8 cellular contexts compared by ENCODE assay signal in genomic region chr15:83011271-83012037, GRCh38. TPM values are rescaled to one million over a fixed set of nuclear protein-coding genes. Genes with fewer than 3 reads are reported as not detected.
DNase-seq lines count a peak whose midpoint lies in the region; ATAC-seq and TF ChIP-seq lines count a peak whose summit lies in the region.

C15orf40 (minus strand) TSS chr15:83011639; CDS start chr15:83011607, 32 bp downstream.

- H3K4me1 ChIP-seq in OCI-LY3 (ENCODE audit: low read length) (peaks cover 20% of the 10 kb centered on the region), mononuclear cell (ENCODE audit: insufficient read depth, low read length) (peaks cover 26% of the 10 kb centered on the region)

- DNase-seq in DMS153 (lab: John Stamatoyannopoulos, UW) (peak; percentile 54), HuH-7 (ENCODE audit: low spot score) (peak; percentile 95), activated T-cell treated with anti-CD3 and anti-CD28 coated beads for 24 hours (ENCODE audit: low read depth) (peak; percentile 82), epithelial cell of esophagus (ENCODE audit: low read depth) (peak; percentile 93)
- DNase-seq in stimulated activated CD8-positive, alpha-beta memory T cell treated with anti-CD3 and anti-CD28 coated beads, Interleukin-4, amount 100 ng/mL, for 1 hour (ENCODE audit: low read depth in 2 of 2, low spot score in 1 of 2), result peak; percentile 66 to 78

- H3K79me2 ChIP-seq in OCI-LY3 (ENCODE audit: low read length), result peaks cover 30% of the 10 kb centered on the region

- H3K27ac ChIP-seq in OCI-LY3 (ENCODE audit: low read length), result peak within 1 kb of the TSS; percentile 48

- TF ChIP-seq CTCF in OCI-LY3 (IDR thresholded peaks at IDR 0.05; ENCODE audit: low read depth, low read length) (peak; percentile 79), epithelial cell of esophagus (IDR thresholded peaks at IDR 0.05; ENCODE audit: insufficient read depth, low read depth, low read length, missing control alignments) (peak; percentile 35)

- H3K9ac ChIP-seq in OCI-LY3 (ENCODE audit: low read length), result peak within 1 kb of the TSS; percentile 88

- H3K27me3 ChIP-seq in OCI-LY3 (ENCODE audit: low read depth, low read length) (no peaks in the 10 kb centered on the region), mononuclear cell (ENCODE audit: insufficient read depth, low read length) (no peaks in the 10 kb centered on the region)

- H2AFZ ChIP-seq in OCI-LY3 (ENCODE audit: low read depth, low read length), result peak within 1 kb of the TSS; percentile 96

- H3K9me3 ChIP-seq in OCI-LY3 (ENCODE audit: insufficient read depth, low read length) (no peaks in the 10 kb centered on the region), mononuclear cell (ENCODE audit: low read depth, low read length) (no peaks in the 10 kb centered on the region)

- H4K20me1 ChIP-seq in OCI-LY3 (ENCODE audit: insufficient read depth, low read length), result peaks cover 4% of the 10 kb centered on the region; the same call in 1 of the 2 replicates

- ATAC-seq in GM21526 (IDR thresholded peaks at IDR 0.05; ENCODE audit: low FRiP score, unreplicated experiment), result peak; percentile 86

- H3K4me3 ChIP-seq in OCI-LY3 (ENCODE audit: low read length) (peak within 1 kb of the TSS; percentile 80), epithelial cell of esophagus (ENCODE audit: low read length) (peak within 1 kb of the TSS; percentile 99), mononuclear cell (ENCODE audit: low read length) (peak within 1 kb of the TSS; percentile 92)

- peaks cover 23% of the 10 kb centered on the region for H3K36me3 ChIP-seq in OCI-LY3 (replicated peaks; ENCODE audit: low read depth, low read length)

- H3K4me2 ChIP-seq in OCI-LY3 (ENCODE audit: low read length), result peak within 1 kb of the TSS; percentile 94

RNA-seq across cellular contexts. Expression of gene C15orf40, which starts in this region (rescaled TPM):
- 14.2 TPM for total RNA-seq in mononuclear cell

Comparison
In these comparisons a context has a peak if more than half of its experiments do, and no peak if none do; other contexts are left out.
1. Peak in every context shown above with its lines: DNase-seq, ATAC-seq, H3K4me3 ChIP-seq and H3K27ac ChIP-seq.